Comparison of ENCODE assay signal across 23 cellular contexts in genomic region chr7:42854521-42855118, GRCh38.
"Had no signal": no experiment of that assay in that cellular context is flagged by ENCODE, and none has a peak within 500 bp of the region (broad histone marks: within the 10 kb centered on the region; RNA-seq: fewer than 3 reads in every experiment).

No MANE protein-coding gene starts in this region.

- H3K36me3 ChIP-seq: heart left ventricle, lower lobe of right lung, pancreas, upper lobe of right lung had no signal

- FAIRE-seq: endometrium, pancreas had no signal

- H3K4me1 ChIP-seq: heart left ventricle, lower lobe of right lung, pancreas, upper lobe of right lung had no signal

- H3K27ac ChIP-seq: heart left ventricle, lower lobe of right lung, pancreas, upper lobe of right lung had no signal

- ATAC-seq: activated CD4-positive, alpha-beta T cell treated with anti-CD3 and anti-CD28 coated beads for 36 hours; activated naive CD4-positive, alpha-beta T cell treated with anti-CD3 and anti-CD28 coated beads, Interleukin-2, amount 50 U/mL, for 72 hours; activated T-helper 17 cell treated with anti-CD3 and anti-CD28 coated beads, Interleukin-2, amount 50 U/mL, for 72 hours; heart left ventricle; left cardiac atrium; lower lobe of right lung; right cardiac atrium; stimulated activated naive CD8-positive, alpha-beta T cell treated with anti-CD3 and anti-CD28 coated beads, Interleukin-15, Interleukin-2, amounts not matched to agents 100 U/mL and 50 U/mL, for 24 hours; upper lobe of right lung; WTC11 had no signal

- DNase-seq: activated CD4-positive, alpha-beta T cell treated with anti-CD3 and anti-CD28 coated beads for 36 hours; activated CD4-positive, alpha-beta T cell treated with anti-CD3 and anti-CD28 coated beads, Interleukin-2, amount 50 U/mL, for 4 hours; activated CD8-positive, alpha-beta memory T cell treated with anti-CD3 and anti-CD28 coated beads for 24 hours; activated CD8-positive, alpha-beta memory T cell treated with anti-CD3 and anti-CD28 coated beads, Interleukin-2, amount 50 U/mL, for 4 hours; activated T-cell treated with anti-CD3 and anti-CD28 coated beads, Interleukin-2, amount 50 U/mL, for 24 hours; aorta; effector CD4-positive, alpha-beta T cell; heart left ventricle; islet precursor cell; left cardiac atrium; lower lobe of right lung; naive B cell; pancreas; right cardiac atrium; stimulated activated CD4-positive, alpha-beta T cell treated with anti-CD3 and anti-CD28 coated beads, Interleukin-12 subunit alpha, Interleukin-12 subunit beta, amount 100 ng/mL, for 4 hours; stimulated activated CD4-positive, alpha-beta T cell treated with anti-CD3 and anti-CD28 coated beads, Interleukin-4, amount 100 ng/mL, for 4 hours; stimulated activated naive CD8-positive, alpha-beta T cell treated with anti-CD3 and anti-CD28 coated beads, Interleukin-15, Interleukin-2, amounts not matched to agents 100 U/mL and 50 U/mL, for 24 hours; T-helper 9 cell; upper lobe of right lung had no signal

- H3K27me3 ChIP-seq: pancreas, upper lobe of right lung had no signal

- H3K9me3 ChIP-seq: lower lobe of right lung, pancreas, upper lobe of right lung had no signal

- H3K4me3 ChIP-seq: heart left ventricle, lower lobe of right lung, pancreas, upper lobe of right lung had no signal
